8 cellular contexts compared by ENCODE assay signal in genomic region chr5:71455427-71456361, GRCh38. TPM values are rescaled to one million over a fixed set of nuclear protein-coding genes. Genes with fewer than 3 reads are reported as not detected.
A peak's percentile ranks its signal among the peaks of the same experiment; 100 is the strongest.
DNase-seq lines count a peak whose midpoint lies in the region; ATAC-seq and TF ChIP-seq lines count a peak whose summit lies in the region.

A gene with protein sequence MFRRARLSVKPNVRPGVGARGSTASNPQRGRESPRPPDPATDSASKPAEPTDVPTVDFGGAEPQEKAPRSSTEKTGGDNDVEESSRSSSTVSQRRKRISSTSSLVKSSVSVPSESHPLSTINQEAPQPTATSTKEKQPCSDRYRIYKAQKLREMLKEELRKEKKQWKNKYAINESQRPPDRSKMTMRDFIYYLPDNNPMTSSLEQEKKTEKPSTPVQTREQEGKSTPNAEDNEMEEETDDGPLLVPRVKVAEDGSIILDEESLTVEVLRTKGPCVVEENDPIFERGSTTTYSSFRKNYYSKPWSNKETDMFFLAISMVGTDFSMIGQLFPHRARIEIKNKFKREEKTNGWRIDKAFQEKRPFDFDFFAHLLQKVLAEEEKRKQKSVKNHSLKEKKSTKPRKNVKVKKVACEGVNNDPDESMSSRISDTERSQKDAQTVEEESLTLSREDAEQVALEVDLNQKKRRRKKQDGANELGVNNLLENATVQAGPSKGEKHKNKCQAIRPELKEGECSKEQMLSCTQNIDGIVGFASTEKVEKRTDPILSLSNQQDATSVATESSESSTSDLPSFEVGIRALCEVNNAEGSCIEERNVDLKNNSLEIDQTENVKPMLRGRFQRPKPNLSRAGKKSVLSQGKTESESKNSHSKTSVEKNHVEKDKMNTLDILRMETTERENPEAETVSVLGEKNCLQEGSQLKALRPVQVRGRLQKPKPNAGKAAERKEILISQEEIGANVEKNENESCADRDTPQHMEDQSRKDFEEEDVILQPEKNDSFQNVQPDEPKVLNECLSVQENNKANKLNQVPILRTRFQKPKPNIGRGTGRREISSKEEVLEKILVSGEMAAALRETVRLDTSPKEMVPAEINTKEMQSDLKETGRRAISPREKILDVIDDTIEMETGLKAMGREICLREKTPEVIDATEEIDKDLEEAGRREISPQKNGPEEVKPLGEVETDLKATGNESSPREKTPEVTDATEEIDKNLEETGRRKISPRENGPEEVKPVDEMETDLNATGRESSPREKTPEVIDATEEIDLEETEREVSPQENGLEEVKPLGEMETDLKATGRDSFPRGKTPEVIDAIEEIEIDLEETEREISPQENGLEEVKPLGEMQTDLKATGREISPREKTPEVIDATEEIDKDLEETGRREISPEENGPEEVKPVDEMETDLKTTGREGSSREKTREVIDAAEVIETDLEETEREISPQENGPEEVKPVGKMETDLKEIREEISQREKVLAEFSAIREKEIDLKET (N-terminal part only) (plus strand): TSS chr5:71455651. CDS start chr5:71455878, 227 bp downstream.

- TF ChIP-seq POLR2A in GM15510 (IDR thresholded peaks at IDR 0.05; ENCODE audit: borderline replicate concordance, extremely low read depth, insufficient read length), result peak; percentile 72

- H3K27ac Mint-ChIP-seq in T-helper 1 cell treated with Interleukin-12 subunit alpha and Interleukin-12 subunit beta and Interleukin-4 antibody, amounts not matched to agents 30 μg/mL and 1 μg/mL, for 36 hours, result peak within 1 kb of the TSS; percentile 98

- peaks cover 19% of the 10 kb centered on the region for H3K4me1 ChIP-seq in upper lobe of right lung

- peak within 1 kb of the TSS; percentile 92 for H3K27ac ChIP-seq in upper lobe of right lung

- peaks cover 14% of the 10 kb centered on the region for H3K36me3 Mint-ChIP-seq in T-helper 1 cell treated with Interleukin-12 subunit alpha and Interleukin-12 subunit beta and Interleukin-4 antibody, amounts not matched to agents 30 μg/mL and 1 μg/mL, for 36 hours (ENCODE audit: low read depth)

- H3K4me1 Mint-ChIP-seq in T-helper 1 cell treated with Interleukin-12 subunit alpha and Interleukin-12 subunit beta and Interleukin-4 antibody, amounts not matched to agents 30 μg/mL and 1 μg/mL, for 36 hours (ENCODE audit: low read depth), result peaks cover 14% of the 10 kb centered on the region

- peaks cover 6% of the 10 kb centered on the region for H3K27me3 Mint-ChIP-seq in T-helper 1 cell treated with Interleukin-12 subunit alpha and Interleukin-12 subunit beta and Interleukin-4 antibody, amounts not matched to agents 30 μg/mL and 1 μg/mL, for 36 hours (ENCODE audit: low read depth)

- intact Hi-C loops in left cardiac atrium (cut with DNase I) (no loop called here), posterior vena cava (cut with DNase I) (no loop called here), upper lobe of right lung (cut with DNase I) (no loop called here)

- H3K36me3 ChIP-seq in upper lobe of right lung, result peaks cover 24% of the 10 kb centered on the region

- peak; percentile 96 for ATAC-seq in HG02885 (IDR thresholded peaks at IDR 0.05; ENCODE audit: poor library complexity, unreplicated experiment)
- ATAC-seq in left cardiac atrium, result peak; percentile 99
- peak; percentile 97 for ATAC-seq in upper lobe of right lung

- peak within 1 kb of the TSS; percentile 96 for H3K4me3 Mint-ChIP-seq in T-helper 1 cell treated with Interleukin-12 subunit alpha and Interleukin-12 subunit beta and Interleukin-4 antibody, amounts not matched to agents 30 μg/mL and 1 μg/mL, for 36 hours

- H3K4me3 ChIP-seq in upper lobe of right lung, result peak within 1 kb of the TSS; percentile 96

- peaks cover 1% of the 10 kb centered on the region for H3K27me3 ChIP-seq in upper lobe of right lung

- TF ChIP-seq CTCF in upper lobe of right lung (IDR thresholded peaks at IDR 0.05), result peak; percentile 33

- DNase-seq in NCI-H1694 (lab: John Stamatoyannopoulos, UW), result peak; percentile 82
- DNase-seq in amniotic stem cell (lab: John Stamatoyannopoulos, UW), result peak; percentile 69
- DNase-seq in left cardiac atrium, result peak; percentile 96
- peak; percentile 99 for DNase-seq in posterior vena cava (ENCODE audit: low spot score)
- DNase-seq in upper lobe of right lung, result peak; percentile 98

- no peaks in the 10 kb centered on the region for H3K9me3 Mint-ChIP-seq in T-helper 1 cell treated with Interleukin-12 subunit alpha and Interleukin-12 subunit beta and Interleukin-4 antibody, amounts not matched to agents 30 μg/mL and 1 μg/mL, for 36 hours

- no peaks in the 10 kb centered on the region for H3K9me3 ChIP-seq in upper lobe of right lung

RNA-seq across cellular contexts. Expression of the gene that starts here (rescaled TPM):
- 10 to 100 TPM; 13.1 to 18.6 TPM for total RNA-seq in left cardiac atrium
- 10 to 100 TPM; 26.7 to 30.8 TPM for total RNA-seq in posterior vena cava
- 28.2 TPM for total RNA-seq in upper lobe of right lung

Comparison
In these comparisons a context has a peak if more than half of its experiments do, and no peak if none do; other contexts are left out.
1. Peak in every context shown above with its lines: DNase-seq, ATAC-seq, H3K4me3 ChIP-seq and H3K27ac ChIP-seq.